In the genomic region with DNA sequence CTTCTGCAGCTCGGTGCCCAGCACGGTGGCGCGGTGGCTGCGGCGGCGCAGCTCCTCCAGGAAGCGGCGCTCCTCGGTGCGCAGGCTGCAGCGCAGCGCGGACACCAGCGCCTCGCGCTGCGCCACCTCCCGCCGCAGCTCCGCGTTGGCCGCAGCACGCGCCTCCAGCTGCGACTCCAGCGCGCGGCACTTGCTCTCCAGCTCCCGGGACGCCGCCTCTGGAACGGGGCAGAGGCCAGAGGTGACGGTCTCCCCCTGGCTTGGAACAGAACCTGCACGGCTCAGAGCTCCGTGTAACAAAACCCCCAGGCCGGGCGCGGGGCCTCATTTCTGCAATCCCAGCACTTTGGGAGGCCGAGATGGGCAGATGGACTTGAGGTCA, we compare ENCODE assay signal across 10 cellular contexts. TPM values are rescaled to one million over a fixed set of nuclear protein-coding genes. Genes with fewer than 3 reads are reported as not detected.
DNase-seq lines count a peak whose midpoint lies in the region; ATAC-seq, FAIRE-seq and TF ChIP-seq lines count a peak whose summit lies in the region.
"Had no signal": no experiment of that assay in that cellular context is flagged by ENCODE, and none has a peak within 500 bp of the region (broad histone marks: within the 10 kb centered on the region; RNA-seq: fewer than 3 reads in every experiment).

No MANE protein-coding gene starts in this region.

- no peak for ATAC-seq in GM18517 (IDR thresholded peaks at IDR 0.05; ENCODE audit: unreplicated experiment)
- no peak for ATAC-seq in HG02571 (IDR thresholded peaks at IDR 0.05; ENCODE audit: unreplicated experiment)
- ATAC-seq in HG02840 (IDR thresholded peaks at IDR 0.05; ENCODE audit: low FRiP score, unreplicated experiment) = no peak

- no peaks in the 10 kb centered on the region for H3K4me1 ChIP-seq in ACC112 (ENCODE audit: control insufficient read depth, insufficient read depth, low read length, unreplicated experiment)
- no peaks in the 10 kb centered on the region for H3K4me1 ChIP-seq in kidney (ENCODE audit: control insufficient read depth in 1 of 2, insufficient read depth in 1 of 2, low read depth in 1 of 2, low read length in 2 of 2)

- no peak overlapping the region for H2AFZ ChIP-seq in ACC112 (ENCODE audit: low read length, unreplicated experiment)

- DNase-seq in MG63 = peak; percentile 28
- peak; percentile 11 for DNase-seq in astrocyte of the spinal cord (ENCODE audit: low read depth, low spot score)
- DNase-seq in kidney = no peak
- DNase-seq in stimulated activated CD8-positive, alpha-beta memory T cell treated with anti-CD3 and anti-CD28 coated beads, Interleukin-4, amount 100 ng/mL, for 48 hours = peak; percentile 56
- DNase-seq: DND-41 had no signal

- no peak for TF ChIP-seq CTCF in astrocyte of the spinal cord (IDR thresholded peaks at IDR 0.05; ENCODE audit: low read depth, low read length)
- TF ChIP-seq CTCF in kidney (IDR thresholded peaks at IDR 0.05; ENCODE audit: borderline replicate concordance, extremely low read depth, insufficient read depth) = peak; percentile 35

- intact Hi-C loops in kidney (cut with DNase I) = no loop called here

- H3K4me3 ChIP-seq in ACC112 (ENCODE audit: low read depth, low read length) (peak overlapping the region; percentile 65), MG63 (no peak overlapping the region), astrocyte of the spinal cord (ENCODE audit: low read depth, low read length) (no peak overlapping the region), kidney (ENCODE audit: low read length in 2 of 2) (no peak overlapping the region)

- no peaks in the 10 kb centered on the region for H3K36me3 ChIP-seq in ACC112 (ENCODE audit: insufficient read depth, low read length)
- H3K36me3 ChIP-seq in MG63 = no peaks in the 10 kb centered on the region
- no peaks in the 10 kb centered on the region for H3K36me3 ChIP-seq in kidney (ENCODE audit: control insufficient read depth in 1 of 2, insufficient read depth in 2 of 2, low read length in 2 of 2)

- peaks cover 29% of the 10 kb centered on the region for H3K27me3 ChIP-seq in ACC112 (ENCODE audit: insufficient read depth, low read length)
- 0 out of 2 replicates have a peak, but pooled peaks cover 7% of the 10 kb centered on the region for H3K27me3 ChIP-seq in MG63

- no peaks in the 10 kb centered on the region for H3K79me2 ChIP-seq in ACC112 (ENCODE audit: control insufficient read depth, insufficient read depth, low read length, unreplicated experiment)

- H3K9ac ChIP-seq in kidney (ENCODE audit: low read length in 2 of 2) = no peak overlapping the region

- H3K27ac ChIP-seq in ACC112 (ENCODE audit: low read depth, low read length) (no peak overlapping the region), kidney (ENCODE audit: low read depth in 2 of 2, low read length in 2 of 2) (no peak overlapping the region)

- in situ Hi-C loops in astrocyte of the spinal cord (cut with HindIII; ENCODE audit: low sequenced_read_pairs) = no loop called here

- no peaks in the 10 kb centered on the region for H3K9me3 ChIP-seq in MG63
- no peaks in the 10 kb centered on the region for H3K9me3 ChIP-seq in kidney (ENCODE audit: control insufficient read depth in 1 of 2, low read length in 2 of 2)

- no peak for FAIRE-seq in kidney (lab: Jason Lieb, UNC)
- FAIRE-seq: TTC549 had no signal

RNA-seq across cellular contexts. Expression of a gene that starts 13.2 kb away (rescaled TPM):
- total RNA-seq in MG63 (2014; rRNA removed; shearing (Covaris generic); ENCODE audit: low replicate concordance) = 44.7 and 63.8 TPM in 2 replicates
- 93.1 TPM for total RNA-seq in kidney
- 49.5 TPM for polyA plus RNA-seq in kidney (ENCODE audit: insufficient read depth, low read depth, low replicate concordance)

RNA-seq across cellular contexts. Expression of a gene that starts 24.7 kb away (rescaled TPM):
- total RNA-seq in MG63 (2014; rRNA removed; shearing (Covaris generic); ENCODE audit: low replicate concordance) = not detected in 2 replicates
- total RNA-seq in kidney = 1.0 TPM
- 0.11 TPM for polyA plus RNA-seq in kidney (ENCODE audit: insufficient read depth, low read depth, low replicate concordance)
